ENCODE assay signal across 1 cellular context in genomic region chr15:69898243-69898642, GRCh38.
TF ChIP-seq lines count a peak whose summit lies in the region.

No MANE protein-coding gene starts in this region.

TF ChIP-seq in HEK293, 187 proteins besides CTCF, POLR2A, EP300 and RAD21 (continued from another document):
- TF ChIP-seq ZNF335 (tag by site-specific recombination; conservative IDR thresholded peaks at IDR 0.05) (0 out of 2 replicates have a peak, but pooled peaks have one; percentile 0), MYNN (tag by site-specific recombination; IDR thresholded peaks at IDR 0.05; ENCODE audit: borderline replicate concordance) (no peak)
